ENCODE assay signal across 9 cellular contexts in the genomic region with DNA sequence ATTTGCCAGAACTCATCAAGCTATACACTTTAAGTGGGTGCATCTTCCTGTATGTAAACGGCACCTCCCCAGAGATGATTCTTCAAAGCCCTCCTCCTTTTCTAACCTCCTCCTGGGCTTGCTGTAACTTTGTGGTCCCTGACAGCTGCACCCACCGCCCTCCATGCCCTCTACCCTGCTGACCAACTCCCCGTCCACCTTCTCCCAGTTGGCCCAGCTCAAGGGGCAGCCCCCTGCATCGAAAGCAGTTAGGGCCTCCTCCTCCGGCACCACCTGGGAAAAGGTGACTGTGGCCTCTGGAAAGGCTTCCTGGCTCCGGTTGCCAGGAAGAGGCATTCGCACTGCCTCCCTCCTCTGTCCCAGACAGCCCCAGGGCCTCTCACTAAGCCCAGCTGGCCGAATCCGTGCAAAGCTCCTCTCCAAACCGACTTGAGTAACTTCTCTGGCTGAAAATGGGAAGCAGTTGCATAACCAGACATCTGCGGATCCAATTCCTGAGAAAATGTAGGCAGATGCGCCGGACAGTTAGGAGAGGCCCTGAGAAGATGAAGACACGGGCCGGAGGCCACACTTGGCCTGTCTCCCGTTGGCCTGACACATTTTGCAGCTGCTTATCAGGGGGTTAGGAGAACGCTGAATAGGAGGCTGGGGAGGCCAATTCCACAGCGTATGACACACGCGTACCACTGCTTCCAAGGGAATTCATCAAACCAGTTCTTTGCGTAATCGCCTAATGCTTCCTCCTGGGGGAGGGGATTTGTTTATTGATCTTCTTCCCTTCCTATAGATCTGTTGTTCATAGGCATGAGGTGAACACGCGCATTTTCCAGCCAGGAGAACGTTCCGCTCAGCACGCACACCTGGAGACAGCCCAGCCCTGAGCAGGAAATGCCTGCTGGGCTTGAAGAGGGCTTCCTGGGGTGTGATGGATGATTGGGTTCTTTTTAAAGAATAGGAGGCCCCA. TPM values are rescaled to one million over a fixed set of nuclear protein-coding genes. Genes with fewer than 3 reads are reported as not detected.
A peak's percentile ranks its signal among the peaks of the same experiment; 100 is the strongest.
DNase-seq lines count a peak whose midpoint lies in the region; ATAC-seq and TF ChIP-seq lines count a peak whose summit lies in the region.
"Had no signal": no experiment of that assay in that cellular context is flagged by ENCODE, and none has a peak within 500 bp of the region (broad histone marks: within the 10 kb centered on the region; RNA-seq: fewer than 3 reads in every experiment).

No MANE protein-coding gene starts in this region.

- TF ChIP-seq EP300 in gastroesophageal sphincter (IDR thresholded peaks at IDR 0.05): no peak

- H3K4me3 ChIP-seq in gastroesophageal sphincter: no peak overlapping the region
- no peak overlapping the region for H3K4me3 ChIP-seq in psoas muscle

- H3K27ac ChIP-seq in gastroesophageal sphincter: peak overlapping the region; percentile 50 to 98 (median 85)
- H3K27ac ChIP-seq in psoas muscle: peak overlapping the region; percentile 72

- peak; percentile 96 for ATAC-seq in gastroesophageal sphincter
- ATAC-seq in psoas muscle: peak; percentile 67 to 92 (median 90)
- no peak for ATAC-seq in GM18502 (IDR thresholded peaks at IDR 0.05; ENCODE audit: poor library complexity, unreplicated experiment)
- ATAC-seq in HG03097 (IDR thresholded peaks at IDR 0.05; ENCODE audit: low FRiP score, unreplicated experiment): no peak

- H3K27me3 ChIP-seq in gastroesophageal sphincter (no peaks in the 10 kb centered on the region), psoas muscle (ENCODE audit: insufficient read depth in 3 of 3, low read length in 2 of 3) (peaks cover 0 to 20% (median 9%) of the 10 kb centered on the region in 3 donors)

- H3K9me3 ChIP-seq in gastroesophageal sphincter: no peaks in the 10 kb centered on the region
- H3K9me3 ChIP-seq in psoas muscle: no peaks in the 10 kb centered on the region

- TF ChIP-seq CTCF in gastroesophageal sphincter (IDR thresholded peaks at IDR 0.05): no peak
- no peak for TF ChIP-seq CTCF in psoas muscle (IDR thresholded peaks at IDR 0.05)

- no peak for TF ChIP-seq POLR2A in gastroesophageal sphincter (IDR thresholded peaks at IDR 0.05)

- H3K36me3 ChIP-seq in gastroesophageal sphincter (no peaks in the 10 kb centered on the region), psoas muscle (ENCODE audit: insufficient read depth in 1 of 2, low read depth in 1 of 2) (no peaks in the 10 kb centered on the region)

- H3K4me1 ChIP-seq in gastroesophageal sphincter: peaks cover 0 to 38% (median 14%) of the 10 kb centered on the region in 3 donors
- H3K4me1 ChIP-seq in psoas muscle: no peaks in the 10 kb centered on the region

- 45 to 76% methylated on average over 2 to 13 of the region's 27 CpGs for WGBS in gastroesophageal sphincter (ENCODE audit: low coverage in 1 of 2), 2 donors
- 18 to 23% (median 21%) methylated on average over 27 of the region's 27 CpGs for WGBS in psoas muscle, 3 donors

- peak; percentile 10 for DNase-seq in DMS153 treated with DMSO at 0.1 percent for 48 hours (lab: John Stamatoyannopoulos, UW; ENCODE audit: unreplicated experiment)
- DNase-seq in psoas muscle: peak; percentile 91 to 95
- no peak for DNase-seq in activated gamma-delta T cell (lab: John Stamatoyannopoulos, UW)
- DNase-seq in dermis blood vessel endothelial cell: no peak
- DNase-seq: NCI-H187 had no signal

- intact Hi-C loops in psoas muscle (cut with DNase I): no loop called here

TF ChIP-seq in PFSK-1, 5 proteins besides CTCF, POLR2A, EP300 and RAD21:
- TF ChIP-seq TAF1 (IDR thresholded peaks at IDR 0.05; ENCODE audit: borderline replicate concordance, insufficient read depth, low read length) (no peak), FOXP2 (optimal IDR thresholded peaks at IDR 0.05; ENCODE audit: borderline replicate concordance, extremely low read depth, extremely low read length, insufficient read depth) (peak; percentile 10)

RNA-seq across cellular contexts. Expression of a gene that starts 48.7 kb away (rescaled TPM):
- polyA plus RNA-seq in PFSK-1 (2012; ENCODE audit: insufficient read length, low read depth): 501 TPM
- total RNA-seq in gastroesophageal sphincter (1,000 to 10,000 TPM in 3 of 4 donors, 100 to 1,000 TPM in 1; 720 to 1,286 (median 1,215) TPM), psoas muscle (100 to 1,000 TPM in 2 of 4 donors, 10 to 100 TPM in 2; 56.2 to 122 (median 90.4) TPM), dermis blood vessel endothelial cell (17.5 and 24.0 TPM in 2 replicates)
- polyA plus RNA-seq in psoas muscle: 10 to 100 TPM; 29.8 to 58.8 (median 47.1) TPM

Comparison
In these comparisons a context has a peak if more than half of its experiments do, and no peak if none do; other contexts are left out.
1. DNase-seq: peak in DMS153 treated with DMSO at 0.1 percent for 48 hours (single experiment) and psoas muscle (2 of 2); none in activated gamma-delta T cell (single experiment) and dermis blood vessel endothelial cell (single experiment).
2. ATAC-seq: peak in gastroesophageal sphincter (single experiment) and psoas muscle (4 of 4); none in GM18502 (single experiment) and HG03097 (single experiment).
3. RNA of a gene that starts 48.7 kb away (total RNA-seq): 720 to 1,286 TPM in gastroesophageal sphincter; 56.2 to 122 TPM in psoas muscle and 17.5 to 24.0 TPM in dermis blood vessel endothelial cell; every median in the first group is over 4 times any median in the second.